ENCODE assay signal across 12 cellular contexts in the genomic region with DNA sequence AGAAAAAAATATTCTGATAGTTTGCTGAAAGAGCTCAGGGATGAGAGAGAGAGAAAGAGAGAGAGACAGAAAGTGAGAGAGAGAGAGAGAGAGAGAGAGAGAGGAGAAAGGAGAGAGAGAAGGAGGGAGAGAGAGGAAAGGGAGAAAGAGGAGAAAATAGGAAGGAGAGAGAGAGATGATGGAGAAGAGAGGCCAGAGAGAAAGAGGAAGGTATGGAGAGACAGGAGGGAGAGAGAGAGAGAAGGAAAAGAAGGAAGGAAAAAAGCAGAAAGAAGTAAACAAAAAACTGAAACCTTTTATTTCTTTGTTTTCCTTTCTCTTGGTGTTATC.
DNase-seq lines count a peak whose midpoint lies in the region; ATAC-seq and TF ChIP-seq lines count a peak whose summit lies in the region.
"Had no signal": no experiment of that assay in that cellular context is flagged by ENCODE, and none has a peak within 500 bp of the region (broad histone marks: within the 10 kb centered on the region; RNA-seq: fewer than 3 reads in every experiment).

No MANE protein-coding gene starts in this region.

- H3K4me3 ChIP-seq in breast epithelium (no peak overlapping the region), right lobe of liver (peak overlapping the region in 2 of 3 donors; percentile 9 to 22), thoracic aorta (peak overlapping the region; percentile 4)

- ATAC-seq in activated T-helper 17 cell treated with anti-CD3 and anti-CD28 coated beads, Interleukin-2, amount 50 U/mL, for 72 hours (replicated peaks), result no peak
- ATAC-seq in right lobe of liver, result peak in 1 of 4 donors; percentile 5
- no peak for ATAC-seq in thoracic aorta (ENCODE audit: insufficient number of reproducible peaks, low FRiP score, low read depth)
- ATAC-seq in GM21526 (IDR thresholded peaks at IDR 0.05; ENCODE audit: low FRiP score, unreplicated experiment), result no peak
- ATAC-seq in HG03135 (IDR thresholded peaks at IDR 0.05; ENCODE audit: unreplicated experiment), result no peak

- TF ChIP-seq POLR2A in breast epithelium (IDR thresholded peaks at IDR 0.05), result no peak
- no peak for TF ChIP-seq POLR2A in right lobe of liver (IDR thresholded peaks at IDR 0.05)

- H3K27ac Mint-ChIP-seq in MCF 10A (ENCODE audit: low read depth, unreplicated experiment), result peak overlapping the region; percentile 28
- H3K27ac Mint-ChIP-seq in activated T-helper 17 cell treated with anti-CD3 and anti-CD28 coated beads, Interleukin-2, amount 50 U/mL, for 72 hours, result peak overlapping the region; percentile 46

- H3K9me3 Mint-ChIP-seq in MCF 10A (ENCODE audit: unreplicated experiment), result peaks cover 19% of the 10 kb centered on the region
- no peaks in the 10 kb centered on the region for H3K9me3 Mint-ChIP-seq in activated T-helper 17 cell treated with anti-CD3 and anti-CD28 coated beads, Interleukin-2, amount 50 U/mL, for 72 hours

- TF ChIP-seq CTCF in MCF 10A (IDR thresholded peaks at IDR 0.05; ENCODE audit: unreplicated experiment) (no peak), breast epithelium (IDR thresholded peaks at IDR 0.05) (no peak), right lobe of liver (IDR thresholded peaks at IDR 0.05) (no peak), thoracic aorta (IDR thresholded peaks at IDR 0.05) (no peak)

- POLR2A ChIA-PET in MCF 10A (lab: Yijun Ruan, JAX), result interaction anchor here (1.1 kb wide), 1 partner anchor 10 kb away, joined by 3 read pairs; no protein-coding TSS in a partner anchor

- no peak for DNase-seq in MCF 10A (ENCODE audit: unreplicated experiment)
- DNase-seq in breast epithelium (ENCODE audit: low spot score in 2 of 2), result no peak
- no peak for DNase-seq in right lobe of liver
- no peak for DNase-seq in thoracic aorta (ENCODE audit: low spot score)
- no peak for DNase-seq in NCI-H82 (lab: John Stamatoyannopoulos, UW)
- DNase-seq: C1 segment of cervical spinal cord, midbrain, NCI-H1048, NCI-H510A had no signal

- no peaks in the 10 kb centered on the region for H3K9me3 ChIP-seq in breast epithelium
- no peaks in the 10 kb centered on the region for H3K9me3 ChIP-seq in right lobe of liver
- H3K9me3 ChIP-seq in thoracic aorta, result no peaks in the 10 kb centered on the region

- H3K36me3 Mint-ChIP-seq in MCF 10A (ENCODE audit: insufficient read depth, unreplicated experiment), result peaks cover 12% of the 10 kb centered on the region
- H3K36me3 Mint-ChIP-seq in activated T-helper 17 cell treated with anti-CD3 and anti-CD28 coated beads, Interleukin-2, amount 50 U/mL, for 72 hours (ENCODE audit: low read depth), result no peaks in the 10 kb centered on the region

- H3K27me3 ChIP-seq in breast epithelium, result no peaks in the 10 kb centered on the region
- no peaks in the 10 kb centered on the region for H3K27me3 ChIP-seq in right lobe of liver
- H3K27me3 ChIP-seq in thoracic aorta (replicated peaks; ENCODE audit: insufficient read depth), result no peaks in the 10 kb centered on the region

- no TSS peak for BruUV-seq in MCF 10A (replicated peaks; lab: Mats Ljungman, UMichigan)

- peaks cover 25% of the 10 kb centered on the region for H3K4me1 Mint-ChIP-seq in MCF 10A (ENCODE audit: insufficient read depth, unreplicated experiment)
- H3K4me1 Mint-ChIP-seq in activated T-helper 17 cell treated with anti-CD3 and anti-CD28 coated beads, Interleukin-2, amount 50 U/mL, for 72 hours, result peaks cover 26% of the 10 kb centered on the region

- H3K4me1 ChIP-seq in breast epithelium (no peaks in the 10 kb centered on the region), right lobe of liver (peaks cover 0 to 28% (median 6%) of the 10 kb centered on the region in 4 donors), thoracic aorta (ENCODE audit: control insufficient read depth in 1 of 2, low read depth in 2 of 2) (peaks cover 62 to 88% of the 10 kb centered on the region in 2 donors)

- H3K4me3 Mint-ChIP-seq in MCF 10A (ENCODE audit: unreplicated experiment), result no peak overlapping the region
- peak overlapping the region; percentile 52 for H3K4me3 Mint-ChIP-seq in activated T-helper 17 cell treated with anti-CD3 and anti-CD28 coated beads, Interleukin-2, amount 50 U/mL, for 72 hours

- no peaks in the 10 kb centered on the region for H3K27me3 Mint-ChIP-seq in MCF 10A (ENCODE audit: insufficient read depth, unreplicated experiment)
- H3K27me3 Mint-ChIP-seq in activated T-helper 17 cell treated with anti-CD3 and anti-CD28 coated beads, Interleukin-2, amount 50 U/mL, for 72 hours, result no peaks in the 10 kb centered on the region

- H3K36me3 ChIP-seq in breast epithelium (no peaks in the 10 kb centered on the region), right lobe of liver (no peaks in the 10 kb centered on the region), thoracic aorta (no peaks in the 10 kb centered on the region)

- H3K27ac ChIP-seq in breast epithelium (peak overlapping the region in 1 of 2 donors; percentile 30), right lobe of liver (peak overlapping the region in 2 of 3 donors; percentile 42 to 54), thoracic aorta (peak overlapping the region; percentile 55 to 64)

- CTCF ChIA-PET in MCF 10A (lab: Yijun Ruan, JAX), result no interaction called here

- intact Hi-C loops in MCF 10A (cut with micrococcal nuclease) (no loop called here), breast epithelium (cut with DNase I; ENCODE audit: low total_unique reads) (no loop called here), right lobe of liver (cut with DNase I) (no loop called here)

Comparison
In these comparisons a context has a peak if more than half of its experiments do, and no peak if none do; other contexts are left out.
1. H3K4me3 ChIP-seq: peak in right lobe of liver (2 of 3) and thoracic aorta (single experiment); none in breast epithelium (0 of 3).